16 cellular contexts compared by ENCODE assay signal in the genomic region with DNA sequence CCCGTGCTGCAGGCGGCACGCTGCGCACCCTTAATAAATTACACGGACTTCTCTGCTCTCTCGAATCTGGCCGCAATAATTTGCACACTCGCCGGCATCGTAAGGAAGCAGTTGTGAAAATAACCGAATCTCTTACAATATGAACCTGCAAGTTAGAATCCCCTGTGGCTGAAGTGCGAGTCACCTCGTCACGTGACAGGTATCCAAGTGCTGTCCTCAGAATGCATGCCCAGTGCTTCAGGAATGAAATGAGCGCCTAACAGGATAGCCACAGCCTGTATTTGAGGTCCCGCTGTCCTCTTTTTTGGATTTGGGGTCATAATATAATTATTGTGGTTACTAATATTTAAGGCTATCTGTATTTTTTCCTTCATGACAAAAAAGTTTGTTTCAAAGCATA.
A peak's percentile ranks its signal among the peaks of the same experiment; 100 is the strongest.
DNase-seq lines count a peak whose midpoint lies in the region; FAIRE-seq and TF ChIP-seq lines count a peak whose summit lies in the region.
"Had no signal": no experiment of that assay in that cellular context is flagged by ENCODE, and none has a peak within 500 bp of the region (broad histone marks: within the 10 kb centered on the region; RNA-seq: fewer than 3 reads in every experiment).

No MANE protein-coding gene starts in this region.

- H3K27me3 ChIP-seq in GM23248 (replicated peaks; ENCODE audit: insufficient read depth) (no peaks in the 10 kb centered on the region), endothelial cell of umbilical vein (ENCODE audit: control insufficient read depth in 2 of 2, insufficient read depth in 2 of 2, low read length in 2 of 2) (no peaks in the 10 kb centered on the region), esophagus muscularis mucosa (peaks cover 0 to 6% (median 0%) of the 10 kb centered on the region in 4 donors), thyroid gland (no peaks in the 10 kb centered on the region)

- no peaks in the 10 kb centered on the region for H3K36me3 ChIP-seq in GM23248 (ENCODE audit: low read depth)
- H3K36me3 ChIP-seq in endothelial cell of umbilical vein (ENCODE audit: control insufficient read depth in 2 of 2, extremely low read depth in 1 of 2, insufficient read depth in 2 of 2, low read length in 2 of 2) = peaks cover 75 to 90% of the 10 kb centered on the region in 2 experiments
- H3K36me3 ChIP-seq in esophagus muscularis mucosa = peaks cover 0 to 96% (median 0%) of the 10 kb centered on the region in 4 donors
- no peaks in the 10 kb centered on the region for H3K36me3 ChIP-seq in thyroid gland
- H3K36me3 ChIP-seq: HAP-1 had no signal

- H3K36me3 Mint-ChIP-seq in CD14-positive monocyte = no peaks in the 10 kb centered on the region
- H3K36me3 Mint-ChIP-seq: CD4-positive, alpha-beta memory T cell had no signal

- no peaks in the 10 kb centered on the region for H3K9me3 ChIP-seq in GM23248 (ENCODE audit: low read depth)
- H3K9me3 ChIP-seq in endothelial cell of umbilical vein (replicated peaks; ENCODE audit: control insufficient read depth, insufficient read depth, low read length) = no peaks in the 10 kb centered on the region
- no peaks in the 10 kb centered on the region for H3K9me3 ChIP-seq in esophagus muscularis mucosa
- no peaks in the 10 kb centered on the region for H3K9me3 ChIP-seq in thyroid gland
- H3K9me3 ChIP-seq: HAP-1 had no signal

- intact Hi-C loops in CD14-positive monocyte (cut with micrococcal nuclease) (no loop called here), endothelial cell of umbilical vein (cut with micrococcal nuclease) (no loop called here), esophagus muscularis mucosa (cut with DNase I) (no loop called here), thyroid gland (cut with DNase I) (no loop called here)

- in situ Hi-C loops in GM23248 (cut with MboI) = loop anchor here (10.0 kb wide), 1 partner anchor 58 kb away; no protein-coding TSS in a partner anchor

- H2AFZ ChIP-seq in GM23248 = no peak overlapping the region
- no peak overlapping the region for H2AFZ ChIP-seq in endothelial cell of umbilical vein (ENCODE audit: low read depth, low read length)

- no peaks in the 10 kb centered on the region for H3K9me2 ChIP-seq in GM23248 (ENCODE audit: insufficient read depth)

- no peak for FAIRE-seq in endothelial cell of umbilical vein (lab: Jason Lieb, UNC)
- FAIRE-seq: A204.1, GM12878 had no signal

- CTCF ChIA-PET in endothelial cell of umbilical vein (lab: Charles Lee) = interaction anchor here (1.1 to 1.2 kb wide), 2 partner anchors 54 to 242 kb away, joined by 3 to 5 read pairs; no protein-coding TSS in a partner anchor

- no peaks in the 10 kb centered on the region for H3K9me3 Mint-ChIP-seq in CD14-positive monocyte
- H3K9me3 Mint-ChIP-seq: CD4-positive, alpha-beta memory T cell had no signal

- TF ChIP-seq POLR2A in endothelial cell of umbilical vein (IDR thresholded peaks at IDR 0.05; ENCODE audit: low read depth, low read length) (no peak), esophagus muscularis mucosa (IDR thresholded peaks at IDR 0.05; ENCODE audit: low read depth) (no peak), thyroid gland (IDR thresholded peaks at IDR 0.05) (no peak)

- no peaks in the 10 kb centered on the region for H4K20me1 ChIP-seq in GM23248 (ENCODE audit: insufficient read depth)
- H4K20me1 ChIP-seq in endothelial cell of umbilical vein (replicated peaks; ENCODE audit: control insufficient read depth, extremely low read depth, insufficient read depth, low read length) = peaks cover 2% of the 10 kb centered on the region

- H3K9me1 ChIP-seq in endothelial cell of umbilical vein (replicated peaks; ENCODE audit: control insufficient read depth, extremely low read depth, insufficient read depth, low read length) = no peaks in the 10 kb centered on the region

- H3K4me1 Mint-ChIP-seq in CD14-positive monocyte = peaks cover 4% of the 10 kb centered on the region

- no peak overlapping the region for H3K9ac ChIP-seq in GM23248
- no peak overlapping the region for H3K9ac ChIP-seq in endothelial cell of umbilical vein (replicated peaks; ENCODE audit: extremely low read depth, insufficient read depth, low read length)

- peaks cover 2 to 6% (median 3%) of the 10 kb centered on the region in 3 donors for H3K27me3 Mint-ChIP-seq in CD14-positive monocyte (ENCODE audit: low read depth in 3 of 3)

- dilution Hi-C loops in endothelial cell of umbilical vein (cut with MboI; ENCODE audit: extremely low pct_ligation_motif_present, low sequenced_read_pairs) = no loop called here

- H3K4me3 Mint-ChIP-seq in CD14-positive monocyte = no peak overlapping the region
- H3K4me3 Mint-ChIP-seq: CD4-positive, alpha-beta memory T cell had no signal

- WGBS in GM23248 (ENCODE audit: low coverage in 1 of 2, low lambda C conversion rate in 2 of 2, missing lambda C conversion rate in 2 of 2), 2 experiments = 92 to 93% methylated on average over 16 of the region's 16 CpGs
- WGBS in esophagus muscularis mucosa = 90% methylated on average over 11 of the region's 16 CpGs
- 89 to 92% methylated on average over 16 of the region's 16 CpGs for WGBS in thyroid gland, 2 donors

- BruUV-seq in endothelial cell of umbilical vein (replicated peaks; lab: Mats Ljungman, UMichigan) = no TSS peak

- no peak for TF ChIP-seq CTCF in CD14-positive monocyte (IDR thresholded peaks at IDR 0.05)
- TF ChIP-seq CTCF in endothelial cell of umbilical vein (IDR thresholded peaks at IDR 0.05; ENCODE audit: extremely low read depth in 1 of 2, insufficient read depth in 1 of 2, low read depth in 1 of 2, low read length in 2 of 2) = no peak
- no peak for TF ChIP-seq CTCF in esophagus muscularis mucosa (IDR thresholded peaks at IDR 0.05)
- TF ChIP-seq CTCF in thyroid gland (IDR thresholded peaks at IDR 0.05) = no peak

- DNase-seq in CD14-positive monocyte (ENCODE audit: low spot score) = peak; percentile 12
- peak; percentile 29 for DNase-seq in GM23248
- DNase-seq in M059J (ENCODE audit: low read depth) = peak; percentile 48
- DNase-seq in endothelial cell of umbilical vein (ENCODE audit: low read depth, low spot score) = no peak
- no peak for DNase-seq in COR-L47 (lab: John Stamatoyannopoulos, UW)
- no peak for DNase-seq in esophagus muscularis mucosa (ENCODE audit: extremely low spot score)
- no peak for DNase-seq in thyroid gland
- DNase-seq: AML-193; Calu3; CD4-positive, alpha-beta memory T cell; DMS79 treated with DMSO at 0.1 percent for 48 hours; KG1 had no signal

- H3K79me2 ChIP-seq in GM23248 (ENCODE audit: insufficient read depth) (no peaks in the 10 kb centered on the region), endothelial cell of umbilical vein (ENCODE audit: control insufficient read depth, insufficient read depth, low read length) (peaks cover 5% of the 10 kb centered on the region)

- no peak for TF ChIP-seq EP300 in esophagus muscularis mucosa (IDR thresholded peaks at IDR 0.05)

- POLR2A ChIA-PET in endothelial cell of umbilical vein (lab: Charles Lee) = no interaction called here

- H3K27ac ChIP-seq in GM23248 (no peak overlapping the region), endothelial cell of umbilical vein (ENCODE audit: insufficient read depth, low read depth, low read length) (peak overlapping the region; percentile 33), esophagus muscularis mucosa (replicated peaks in 1 of 4) (no peak overlapping the region), thyroid gland (no peak overlapping the region)
- H3K27ac ChIP-seq: C4-2B had no signal

- H3K4me3 ChIP-seq in GM23248 = no peak overlapping the region
- H3K4me3 ChIP-seq in endothelial cell of umbilical vein (replicated peaks in 1 of 3; ENCODE audit: insufficient read depth in 1 of 3, low read depth in 1 of 3, low read length in 3 of 3) = no peak overlapping the region
- no peak overlapping the region for H3K4me3 ChIP-seq in esophagus muscularis mucosa
- no peak overlapping the region for H3K4me3 ChIP-seq in thyroid gland (replicated peaks in 1 of 3)
- H3K4me3 ChIP-seq: GM12878, HAP-1 had no signal

- H3K4me2 ChIP-seq in GM23248 (ENCODE audit: unreplicated experiment) (no peak overlapping the region), endothelial cell of umbilical vein (ENCODE audit: insufficient read depth, low read length) (no peak overlapping the region)

- H3K4me1 ChIP-seq in GM23248 (ENCODE audit: insufficient read depth) (peaks cover 13% of the 10 kb centered on the region), endothelial cell of umbilical vein (ENCODE audit: control insufficient read depth, extremely low read depth, insufficient read depth, low read length) (no peaks in the 10 kb centered on the region), esophagus muscularis mucosa (peaks cover 0 to 4% (median 2%) of the 10 kb centered on the region in 4 donors), thyroid gland (no peaks in the 10 kb centered on the region)
- H3K4me1 ChIP-seq: HAP-1 had no signal

- peaks cover under 1% of the 10 kb centered on the region for H3F3A ChIP-seq in GM23248 (ENCODE audit: insufficient read depth)

- H3K27ac Mint-ChIP-seq in CD14-positive monocyte = no peak overlapping the region
- H3K27ac Mint-ChIP-seq: CD4-positive, alpha-beta memory T cell had no signal

TF ChIP-seq in endothelial cell of umbilical vein, 7 proteins besides CTCF, POLR2A, EP300 and RAD21:
- no peak for TF ChIP-seq EZH2 (IDR thresholded peaks at IDR 0.05; ENCODE audit: borderline replicate concordance, low read depth, low read length, severe bottlenecking)
- TF ChIP-seq JUN (IDR thresholded peaks at IDR 0.05; ENCODE audit: borderline replicate concordance, insufficient read depth, insufficient read length, low read depth) = no peak

Comparison
In these comparisons a context has a peak if more than half of its experiments do, and no peak if none do; other contexts are left out.
1. DNase-seq: peak in CD14-positive monocyte (single experiment), GM23248 (single experiment) and M059J (single experiment); none in endothelial cell of umbilical vein (single experiment), COR-L47 (single experiment), esophagus muscularis mucosa (single experiment) and thyroid gland (0 of 2).